ENCODE assay signal across 8 cellular contexts in the genomic region with DNA sequence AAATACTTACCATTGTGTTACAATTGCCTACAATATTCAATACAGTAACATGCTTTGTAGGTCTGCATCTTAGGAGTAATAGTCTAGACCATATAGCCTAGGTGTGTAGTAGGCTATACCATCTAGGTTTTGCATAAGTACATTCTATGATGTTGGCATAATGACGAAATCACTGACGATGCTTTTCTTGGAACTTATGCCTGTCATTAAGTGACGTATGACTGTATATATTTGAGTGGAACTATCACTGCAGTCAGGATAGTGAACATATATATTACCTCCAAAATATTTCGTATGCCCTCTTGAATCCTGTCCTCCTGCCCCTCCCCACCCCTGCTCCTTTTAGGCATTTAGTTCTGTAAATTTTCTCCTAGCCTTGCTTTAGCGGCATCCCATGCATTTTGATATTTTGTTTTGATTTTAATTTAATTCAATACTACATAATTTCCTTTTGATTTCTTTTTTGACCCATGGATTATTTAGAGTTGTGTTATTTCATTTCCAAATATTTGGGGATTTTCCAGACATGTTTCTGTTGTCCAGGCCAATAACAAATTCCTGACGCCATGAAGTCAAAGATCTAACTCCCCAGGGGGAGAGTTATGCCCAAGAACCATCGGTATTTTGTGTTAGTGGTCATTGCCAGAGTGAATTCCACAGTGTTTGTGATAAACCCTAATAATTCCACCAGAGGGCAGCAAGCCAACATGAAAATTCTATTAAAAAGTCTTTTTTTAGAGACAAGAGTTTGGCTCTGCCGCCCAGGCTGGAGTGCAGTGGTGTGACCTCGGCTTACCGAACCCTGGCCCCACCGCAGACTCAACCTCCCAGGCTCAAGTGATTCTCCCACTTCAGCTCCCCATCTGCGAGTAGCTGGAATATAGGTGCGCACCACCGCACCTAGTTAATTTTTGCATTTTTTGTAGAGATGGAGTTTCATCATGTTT. TPM values are rescaled to one million over a fixed set of nuclear protein-coding genes. Genes with fewer than 3 reads are reported as not detected.
DNase-seq lines count a peak whose midpoint lies in the region; ATAC-seq, FAIRE-seq and TF ChIP-seq lines count a peak whose summit lies in the region.

No MANE protein-coding gene starts in this region.

- H3K36me3 ChIP-seq in effector memory CD4-positive, alpha-beta T cell (ENCODE audit: control insufficient read depth, insufficient read depth, low read length) = no peaks in the 10 kb centered on the region
- no peaks in the 10 kb centered on the region for H3K36me3 ChIP-seq in thyroid gland

- DNase-seq in GM10248 (ENCODE audit: extremely low spot score) (peak; percentile 39), NCI-H2227 treated with DMSO at 0.1 percent for 48 hours (lab: John Stamatoyannopoulos, UW) (peak; percentile 43), mucosa of gallbladder (ENCODE audit: low spot score) (peak; percentile 70), thyroid gland (peak; percentile 57 to 62)
- peak in 2 of 3 donors; percentile 28 to 33 for DNase-seq in effector memory CD4-positive, alpha-beta T cell

- CTCF ChIA-PET in GM10248 (lab: Yijun Ruan, JAX) = interaction anchor here (0.6 to 2.5 kb wide), 12 partner anchors 13 to 222 kb away, joined by 3 to 30 read pairs (median 4); a partner anchor contains a TSS

- no peaks in the 10 kb centered on the region for H3K27me3 ChIP-seq in effector memory CD4-positive, alpha-beta T cell (replicated peaks; ENCODE audit: control insufficient read depth, insufficient read depth, low read length, poor library complexity, severe bottlenecking)
- H3K27me3 ChIP-seq in thyroid gland = no peaks in the 10 kb centered on the region

- peak; percentile 97 for FAIRE-seq in A204.1 (lab: Jason Lieb, UNC)

- H3K4me1 ChIP-seq in effector memory CD4-positive, alpha-beta T cell (ENCODE audit: control insufficient read depth, insufficient read depth, low read length, poor library complexity, severe bottlenecking) = peaks cover 30% of the 10 kb centered on the region
- H3K4me1 ChIP-seq in thyroid gland = peaks cover 8 to 12% of the 10 kb centered on the region in 2 donors

- no peak overlapping the region; the same call in 1 of the 2 replicates for H3K4me3 ChIP-seq in WI38 (ENCODE audit: low read depth, low read length)
- peak overlapping the region; percentile 56 for H3K4me3 ChIP-seq in effector memory CD4-positive, alpha-beta T cell (ENCODE audit: insufficient read depth, low read depth, low read length, poor library complexity, severe bottlenecking)
- no peak overlapping the region for H3K4me3 ChIP-seq in thyroid gland (replicated peaks in 1 of 3)

- peak; percentile 66 for TF ChIP-seq CTCF in GM10248 (IDR thresholded peaks at IDR 0.05; ENCODE audit: control extremely low read depth, extremely low read depth, low read depth, missing control alignments)
- peak; percentile 41 for TF ChIP-seq CTCF in WI38 (IDR thresholded peaks at IDR 0.05; ENCODE audit: low read depth, low read length)
- TF ChIP-seq CTCF in thyroid gland (IDR thresholded peaks at IDR 0.05) = peak; percentile 10 to 75 (median 68)

- H3K9me3 ChIP-seq in effector memory CD4-positive, alpha-beta T cell (ENCODE audit: control insufficient read depth, low read length) = no peaks in the 10 kb centered on the region
- H3K9me3 ChIP-seq in thyroid gland = no peaks in the 10 kb centered on the region

- TF ChIP-seq POLR2A in thyroid gland (IDR thresholded peaks at IDR 0.05) = no peak

- ATAC-seq in GM19397 (IDR thresholded peaks at IDR 0.05; ENCODE audit: unreplicated experiment) = no peak

- POLR2A ChIA-PET in GM10248 (lab: Yijun Ruan, JAX) = no interaction called here

- intact Hi-C loops in thyroid gland (cut with DNase I) = loop anchor here (5.0 to 10.0 kb wide), 3 partner anchors 126 to 381 kb away; a partner anchor contains a TSS

- WGBS in thyroid gland, 2 donors = 29 to 38% methylated on average over 14 of the region's 14 CpGs

- H3K27ac ChIP-seq in effector memory CD4-positive, alpha-beta T cell (ENCODE audit: insufficient read depth, low read length, poor library complexity, severe bottlenecking) = peak overlapping the region; percentile 82
- H3K27ac ChIP-seq in thyroid gland = no peak overlapping the region

RNA-seq across cellular contexts. Expression of a gene that starts 24.2 kb away (rescaled TPM):
- 26.3 TPM for total RNA-seq in mucosa of gallbladder
- 10 to 100 TPM in 2 of 4 donors, 1 to 10 TPM in 2; 8.7 to 14.1 (median 9.6) TPM for total RNA-seq in thyroid gland

RNA-seq across cellular contexts. Expression of a gene that starts 53.2 kb away (rescaled TPM):
- total RNA-seq in mucosa of gallbladder (18.9 TPM), thyroid gland (10 to 100 TPM; 12.4 to 23.0 (median 20.0) TPM)
